ENCODE assay signal across 1 cellular context in the genomic region with DNA sequence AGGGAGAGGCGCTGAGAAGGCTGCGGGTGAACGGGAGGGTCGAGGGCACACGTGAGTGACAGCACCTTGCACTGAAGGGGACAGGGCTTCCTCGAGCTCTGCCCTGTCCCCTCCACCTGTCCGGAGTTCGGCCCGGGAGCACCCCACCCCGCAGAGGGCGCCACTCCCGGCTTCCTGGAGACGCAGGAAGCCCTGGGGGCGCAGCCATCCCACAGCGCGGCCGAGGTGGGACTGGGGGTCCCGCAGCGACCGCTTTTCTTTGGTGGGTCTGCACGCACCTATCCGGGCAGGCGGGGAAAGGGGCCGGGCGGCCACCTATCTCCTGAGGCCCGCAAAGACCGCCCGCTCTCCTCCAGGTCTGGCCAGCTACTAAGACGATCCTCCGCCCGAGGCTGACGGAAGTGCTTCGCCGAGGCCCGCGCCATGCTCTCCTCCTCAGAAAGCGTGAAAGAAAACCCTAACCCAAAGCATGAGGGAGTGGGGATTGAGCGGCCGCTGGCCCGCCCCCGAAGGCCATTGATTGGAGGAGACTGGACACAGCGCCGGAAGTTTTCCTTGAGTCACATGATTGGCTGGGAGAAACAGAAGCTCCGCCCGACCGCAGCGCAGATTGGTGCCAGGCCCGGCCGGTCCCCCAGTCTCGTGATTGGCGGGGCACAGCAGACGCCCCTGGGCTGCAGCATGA.
TF ChIP-seq lines count a peak whose summit lies in the region.

No MANE protein-coding gene starts in this region.

TF ChIP-seq in HepG2, 621 proteins besides CTCF, POLR2A, EP300 and RAD21 (continued from another document and continues in another):
- TF ChIP-seq, protein P1, sequence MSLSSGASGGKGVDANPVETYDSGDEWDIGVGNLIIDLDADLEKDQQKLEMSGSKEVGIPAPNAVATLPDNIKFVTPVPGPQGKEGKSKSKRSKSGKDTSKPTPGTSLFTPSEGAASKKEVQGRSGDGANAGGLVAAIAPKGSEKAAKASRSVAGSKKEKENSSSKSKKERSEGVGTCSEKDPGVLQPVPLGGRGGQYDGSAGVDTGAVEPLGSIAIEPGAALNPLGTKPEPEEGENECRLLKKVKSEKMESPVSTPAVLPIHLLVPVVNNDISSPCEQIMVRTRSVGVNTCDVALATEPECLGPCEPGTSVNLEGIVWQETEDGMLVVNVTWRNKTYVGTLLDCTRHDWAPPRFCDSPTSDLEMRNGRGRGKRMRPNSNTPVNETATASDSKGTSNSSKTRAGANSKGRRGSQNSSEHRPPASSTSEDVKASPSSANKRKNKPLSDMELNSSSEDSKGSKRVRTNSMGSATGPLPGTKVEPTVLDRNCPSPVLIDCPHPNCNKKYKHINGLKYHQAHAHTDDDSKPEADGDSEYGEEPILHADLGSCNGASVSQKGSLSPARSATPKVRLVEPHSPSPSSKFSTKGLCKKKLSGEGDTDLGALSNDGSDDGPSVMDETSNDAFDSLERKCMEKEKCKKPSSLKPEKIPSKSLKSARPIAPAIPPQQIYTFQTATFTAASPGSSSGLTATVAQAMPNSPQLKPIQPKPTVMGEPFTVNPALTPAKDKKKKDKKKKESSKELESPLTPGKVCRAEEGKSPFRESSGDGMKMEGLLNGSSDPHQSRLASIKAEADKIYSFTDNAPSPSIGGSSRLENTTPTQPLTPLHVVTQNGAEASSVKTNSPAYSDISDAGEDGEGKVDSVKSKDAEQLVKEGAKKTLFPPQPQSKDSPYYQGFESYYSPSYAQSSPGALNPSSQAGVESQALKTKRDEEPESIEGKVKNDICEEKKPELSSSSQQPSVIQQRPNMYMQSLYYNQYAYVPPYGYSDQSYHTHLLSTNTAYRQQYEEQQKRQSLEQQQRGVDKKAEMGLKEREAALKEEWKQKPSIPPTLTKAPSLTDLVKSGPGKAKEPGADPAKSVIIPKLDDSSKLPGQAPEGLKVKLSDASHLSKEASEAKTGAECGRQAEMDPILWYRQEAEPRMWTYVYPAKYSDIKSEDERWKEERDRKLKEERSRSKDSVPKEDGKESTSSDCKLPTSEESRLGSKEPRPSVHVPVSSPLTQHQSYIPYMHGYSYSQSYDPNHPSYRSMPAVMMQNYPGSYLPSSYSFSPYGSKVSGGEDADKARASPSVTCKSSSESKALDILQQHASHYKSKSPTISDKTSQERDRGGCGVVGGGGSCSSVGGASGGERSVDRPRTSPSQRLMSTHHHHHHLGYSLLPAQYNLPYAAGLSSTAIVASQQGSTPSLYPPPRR (CRISPR knock-in tag; IDR thresholded peaks at IDR 0.05; ENCODE audit: borderline replicate concordance), result peak; percentile 80
- TF ChIP-seq FOXJ3 (CRISPR knock-in tag; IDR thresholded peaks at IDR 0.05; ENCODE audit: borderline replicate concordance), result peak; percentile 47
- no peak; the same call in 1 of the 2 replicates for TF ChIP-seq MAZ (IDR thresholded peaks at IDR 0.05; ENCODE audit: borderline replicate concordance, low read depth, low read length)
- TF ChIP-seq MAZ (CRISPR knock-in tag; IDR thresholded peaks at IDR 0.05; ENCODE audit: low read depth), result peak; percentile 82; the same call in 1 of the 2 replicates
- TF ChIP-seq, protein P2, sequence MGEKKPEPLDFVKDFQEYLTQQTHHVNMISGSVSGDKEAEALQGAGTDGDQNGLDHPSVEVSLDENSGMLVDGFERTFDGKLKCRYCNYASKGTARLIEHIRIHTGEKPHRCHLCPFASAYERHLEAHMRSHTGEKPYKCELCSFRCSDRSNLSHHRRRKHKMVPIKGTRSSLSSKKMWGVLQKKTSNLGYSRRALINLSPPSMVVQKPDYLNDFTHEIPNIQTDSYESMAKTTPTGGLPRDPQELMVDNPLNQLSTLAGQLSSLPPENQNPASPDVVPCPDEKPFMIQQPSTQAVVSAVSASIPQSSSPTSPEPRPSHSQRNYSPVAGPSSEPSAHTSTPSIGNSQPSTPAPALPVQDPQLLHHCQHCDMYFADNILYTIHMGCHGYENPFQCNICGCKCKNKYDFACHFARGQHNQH (CRISPR knock-in tag; IDR thresholded peaks at IDR 0.05), result peak; percentile 97
- peak; percentile 60; the same call in 1 of the 2 replicates for TF ChIP-seq HOXA3 (CRISPR knock-in tag; IDR thresholded peaks at IDR 0.05)
- TF ChIP-seq, protein P3, sequence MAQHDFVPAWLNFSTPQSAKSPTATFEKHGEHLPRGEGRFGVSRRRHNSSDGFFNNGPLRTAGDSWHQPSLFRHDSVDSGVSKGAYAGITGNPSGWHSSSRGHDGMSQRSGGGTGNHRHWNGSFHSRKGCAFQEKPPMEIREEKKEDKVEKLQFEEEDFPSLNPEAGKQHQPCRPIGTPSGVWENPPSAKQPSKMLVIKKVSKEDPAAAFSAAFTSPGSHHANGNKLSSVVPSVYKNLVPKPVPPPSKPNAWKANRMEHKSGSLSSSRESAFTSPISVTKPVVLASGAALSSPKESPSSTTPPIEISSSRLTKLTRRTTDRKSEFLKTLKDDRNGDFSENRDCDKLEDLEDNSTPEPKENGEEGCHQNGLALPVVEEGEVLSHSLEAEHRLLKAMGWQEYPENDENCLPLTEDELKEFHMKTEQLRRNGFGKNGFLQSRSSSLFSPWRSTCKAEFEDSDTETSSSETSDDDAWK (CRISPR knock-in tag; IDR thresholded peaks at IDR 0.05), result no peak
- peak; percentile 88; the same call in 1 of the 2 replicates for TF ChIP-seq CCDC6 (CRISPR knock-in tag; IDR thresholded peaks at IDR 0.05)
- peak; percentile 60; the same call in 1 of the 2 replicates for TF ChIP-seq MTA1 (CRISPR knock-in tag; IDR thresholded peaks at IDR 0.05; ENCODE audit: borderline replicate concordance)
- TF ChIP-seq CHCHD3 (CRISPR knock-in tag; IDR thresholded peaks at IDR 0.05), result peak; percentile 43; the same call in 1 of the 2 replicates
- no peak for TF ChIP-seq NR1H2 (CRISPR knock-in tag; IDR thresholded peaks at IDR 0.05; ENCODE audit: borderline replicate concordance, low read depth)
- peak; percentile 90; the same call in 1 of the 2 replicates for TF ChIP-seq ZNF761 (CRISPR knock-in tag; conservative IDR thresholded peaks at IDR 0.05)
- peak; percentile 97 for TF ChIP-seq SP2 (CRISPR knock-in tag; IDR thresholded peaks at IDR 0.05)
- peak; percentile 85 for TF ChIP-seq ZNF564 (CRISPR knock-in tag; IDR thresholded peaks at IDR 0.05)
- TF ChIP-seq, protein P4, sequence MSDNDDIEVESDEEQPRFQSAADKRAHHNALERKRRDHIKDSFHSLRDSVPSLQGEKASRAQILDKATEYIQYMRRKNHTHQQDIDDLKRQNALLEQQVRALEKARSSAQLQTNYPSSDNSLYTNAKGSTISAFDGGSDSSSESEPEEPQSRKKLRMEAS (IDR thresholded peaks at IDR 0.05), result peak; percentile 99
- TF ChIP-seq THAP11 (CRISPR knock-in tag; IDR thresholded peaks at IDR 0.05), result peak; percentile 86
- peak; percentile 82 for TF ChIP-seq XBP1 (CRISPR knock-in tag; IDR thresholded peaks at IDR 0.05)
- TF ChIP-seq, protein P5, sequence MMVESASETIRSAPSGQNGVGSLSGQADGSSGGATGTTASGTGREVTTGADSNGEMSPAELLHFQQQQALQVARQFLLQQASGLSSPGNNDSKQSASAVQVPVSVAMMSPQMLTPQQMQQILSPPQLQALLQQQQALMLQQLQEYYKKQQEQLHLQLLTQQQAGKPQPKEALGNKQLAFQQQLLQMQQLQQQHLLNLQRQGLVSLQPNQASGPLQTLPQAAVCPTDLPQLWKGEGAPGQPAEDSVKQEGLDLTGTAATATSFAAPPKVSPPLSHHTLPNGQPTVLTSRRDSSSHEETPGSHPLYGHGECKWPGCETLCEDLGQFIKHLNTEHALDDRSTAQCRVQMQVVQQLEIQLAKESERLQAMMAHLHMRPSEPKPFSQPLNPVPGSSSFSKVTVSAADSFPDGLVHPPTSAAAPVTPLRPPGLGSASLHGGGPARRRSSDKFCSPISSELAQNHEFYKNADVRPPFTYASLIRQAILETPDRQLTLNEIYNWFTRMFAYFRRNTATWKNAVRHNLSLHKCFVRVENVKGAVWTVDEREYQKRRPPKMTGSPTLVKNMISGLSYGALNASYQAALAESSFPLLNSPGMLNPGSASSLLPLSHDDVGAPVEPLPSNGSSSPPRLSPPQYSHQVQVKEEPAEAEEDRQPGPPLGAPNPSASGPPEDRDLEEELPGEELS (CRISPR knock-in tag; IDR thresholded peaks at IDR 0.05), result peak; percentile 50
- peak; percentile 33; the same call in 1 of the 2 replicates for TF ChIP-seq RARA (CRISPR knock-in tag; IDR thresholded peaks at IDR 0.05)
- TF ChIP-seq, protein P6, sequence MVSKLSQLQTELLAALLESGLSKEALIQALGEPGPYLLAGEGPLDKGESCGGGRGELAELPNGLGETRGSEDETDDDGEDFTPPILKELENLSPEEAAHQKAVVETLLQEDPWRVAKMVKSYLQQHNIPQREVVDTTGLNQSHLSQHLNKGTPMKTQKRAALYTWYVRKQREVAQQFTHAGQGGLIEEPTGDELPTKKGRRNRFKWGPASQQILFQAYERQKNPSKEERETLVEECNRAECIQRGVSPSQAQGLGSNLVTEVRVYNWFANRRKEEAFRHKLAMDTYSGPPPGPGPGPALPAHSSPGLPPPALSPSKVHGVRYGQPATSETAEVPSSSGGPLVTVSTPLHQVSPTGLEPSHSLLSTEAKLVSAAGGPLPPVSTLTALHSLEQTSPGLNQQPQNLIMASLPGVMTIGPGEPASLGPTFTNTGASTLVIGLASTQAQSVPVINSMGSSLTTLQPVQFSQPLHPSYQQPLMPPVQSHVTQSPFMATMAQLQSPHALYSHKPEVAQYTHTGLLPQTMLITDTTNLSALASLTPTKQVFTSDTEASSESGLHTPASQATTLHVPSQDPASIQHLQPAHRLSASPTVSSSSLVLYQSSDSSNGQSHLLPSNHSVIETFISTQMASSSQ (IDR thresholded peaks at IDR 0.05; ENCODE audit: low read depth), result no peak
- TF ChIP-seq, protein P6 (CRISPR knock-in tag; IDR thresholded peaks at IDR 0.05; ENCODE audit: borderline replicate concordance), result peak; percentile 74; the same call in 1 of the 2 replicates
- TF ChIP-seq GATA4 (IDR thresholded peaks at IDR 0.05; ENCODE audit: borderline replicate concordance, low read depth), result 0 out of 2 replicates have a peak, but pooled peaks have one; percentile 30
- TF ChIP-seq, protein P7, sequence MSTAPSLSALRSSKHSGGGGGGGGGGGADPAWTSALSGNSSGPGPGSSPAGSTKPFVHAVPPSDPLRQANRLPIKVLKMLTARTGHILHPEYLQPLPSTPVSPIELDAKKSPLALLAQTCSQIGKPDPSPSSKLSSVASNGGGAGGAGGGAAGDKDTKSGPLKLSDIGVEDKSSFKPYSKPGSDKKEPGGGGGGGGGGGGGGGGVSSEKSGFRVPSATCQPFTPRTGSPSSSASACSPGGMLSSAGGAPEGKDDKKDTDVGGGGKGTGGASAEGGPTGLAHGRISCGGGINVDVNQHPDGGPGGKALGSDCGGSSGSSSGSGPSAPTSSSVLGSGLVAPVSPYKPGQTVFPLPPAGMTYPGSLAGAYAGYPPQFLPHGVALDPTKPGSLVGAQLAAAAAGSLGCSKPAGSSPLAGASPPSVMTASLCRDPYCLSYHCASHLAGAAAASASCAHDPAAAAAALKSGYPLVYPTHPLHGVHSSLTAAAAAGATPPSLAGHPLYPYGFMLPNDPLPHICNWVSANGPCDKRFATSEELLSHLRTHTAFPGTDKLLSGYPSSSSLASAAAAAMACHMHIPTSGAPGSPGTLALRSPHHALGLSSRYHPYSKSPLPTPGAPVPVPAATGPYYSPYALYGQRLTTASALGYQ (CRISPR knock-in tag; IDR thresholded peaks at IDR 0.05), result peak; percentile 55; the same call in 1 of the 2 replicates
- TF ChIP-seq, protein P8, sequence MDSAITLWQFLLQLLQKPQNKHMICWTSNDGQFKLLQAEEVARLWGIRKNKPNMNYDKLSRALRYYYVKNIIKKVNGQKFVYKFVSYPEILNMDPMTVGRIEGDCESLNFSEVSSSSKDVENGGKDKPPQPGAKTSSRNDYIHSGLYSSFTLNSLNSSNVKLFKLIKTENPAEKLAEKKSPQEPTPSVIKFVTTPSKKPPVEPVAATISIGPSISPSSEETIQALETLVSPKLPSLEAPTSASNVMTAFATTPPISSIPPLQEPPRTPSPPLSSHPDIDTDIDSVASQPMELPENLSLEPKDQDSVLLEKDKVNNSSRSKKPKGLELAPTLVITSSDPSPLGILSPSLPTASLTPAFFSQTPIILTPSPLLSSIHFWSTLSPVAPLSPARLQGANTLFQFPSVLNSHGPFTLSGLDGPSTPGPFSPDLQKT (CRISPR knock-in tag; IDR thresholded peaks at IDR 0.05; ENCODE audit: borderline replicate concordance), result no peak; the same call in 1 of the 2 replicates
- peak; percentile 87 for TF ChIP-seq PHF8 (CRISPR knock-in tag; IDR thresholded peaks at IDR 0.05)
- TF ChIP-seq SP140L (CRISPR knock-in tag; IDR thresholded peaks at IDR 0.05; ENCODE audit: borderline replicate concordance), result peak; percentile 72; the same call in 1 of the 2 replicates
- TF ChIP-seq HES4 (CRISPR knock-in tag; IDR thresholded peaks at IDR 0.05; ENCODE audit: borderline replicate concordance), result peak; percentile 18; the same call in 1 of the 2 replicates
- no peak; the same call in 1 of the 2 replicates for TF ChIP-seq ZNF567 (CRISPR knock-in tag; IDR thresholded peaks at IDR 0.05; ENCODE audit: borderline replicate concordance)
- peak; percentile 84; the same call in 1 of the 2 replicates for TF ChIP-seq ISX (CRISPR knock-in tag; conservative IDR thresholded peaks at IDR 0.05)
- peak; percentile 95 for TF ChIP-seq ZSCAN31 (CRISPR knock-in tag; IDR thresholded peaks at IDR 0.05; ENCODE audit: low read depth)
- TF ChIP-seq, protein P9, sequence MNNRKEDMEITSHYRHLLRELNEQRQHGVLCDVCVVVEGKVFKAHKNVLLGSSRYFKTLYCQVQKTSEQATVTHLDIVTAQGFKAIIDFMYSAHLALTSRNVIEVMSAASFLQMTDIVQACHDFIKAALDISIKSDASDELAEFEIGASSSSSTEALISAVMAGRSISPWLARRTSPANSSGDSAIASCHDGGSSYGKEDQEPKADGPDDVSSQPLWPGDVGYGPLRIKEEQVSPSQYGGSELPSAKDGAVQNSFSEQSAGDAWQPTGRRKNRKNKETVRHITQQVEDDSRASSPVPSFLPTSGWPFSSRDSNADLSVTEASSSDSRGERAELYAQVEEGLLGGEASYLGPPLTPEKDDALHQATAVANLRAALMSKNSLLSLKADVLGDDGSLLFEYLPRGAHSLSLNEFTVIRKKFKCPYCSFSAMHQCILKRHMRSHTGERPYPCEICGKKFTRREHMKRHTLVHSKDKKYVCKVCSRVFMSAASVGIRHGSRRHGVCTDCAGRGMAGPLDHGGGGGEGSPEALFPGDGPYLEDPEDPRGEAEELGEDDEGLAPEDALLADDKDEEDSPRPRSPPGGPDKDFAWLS (CRISPR knock-in tag; IDR thresholded peaks at IDR 0.05; ENCODE audit: borderline replicate concordance), result peak; percentile 81; the same call in 1 of the 2 replicates
- TF ChIP-seq ARHGAP35 (CRISPR knock-in tag; IDR thresholded peaks at IDR 0.05; ENCODE audit: borderline replicate concordance), result peak; percentile 18; the same call in 1 of the 2 replicates
- peak; percentile 95 for TF ChIP-seq SPEN (CRISPR knock-in tag; IDR thresholded peaks at IDR 0.05; ENCODE audit: low read depth)
